ENCODE assay signal across 24 cellular contexts in genomic region chr5:32020971-32021370, GRCh38.
DNase-seq lines count a peak whose midpoint lies in the region; ATAC-seq and TF ChIP-seq lines count a peak whose summit lies in the region.
"Had no signal": no experiment of that assay in that cellular context is flagged by ENCODE, and none has a peak within 500 bp of the region (broad histone marks: within the 10 kb centered on the region; RNA-seq: fewer than 3 reads in every experiment).

No MANE protein-coding gene starts in this region.

- H3K27ac ChIP-seq in HEK293 (ENCODE audit: extremely low read depth, low read depth, low read length) (no peak overlapping the region), caudate nucleus (ENCODE audit: low read depth, low read length) (no peak overlapping the region)
- H3K27ac ChIP-seq: cardiac muscle cell, suprapubic skin had no signal

- peak overlapping the region; percentile 89 for H3K27ac Mint-ChIP-seq in activated CD8-positive, alpha-beta memory T cell treated with anti-CD3 and anti-CD28 coated beads, Interleukin-2, amount 10 ng/mL, durations not matched to agents 7 days and 5 days
- H3K27ac Mint-ChIP-seq in activated naive CD8-positive, alpha-beta T cell treated with anti-CD3 and anti-CD28 coated beads for 36 hours: peak overlapping the region; percentile 84

- H3K9me3 Mint-ChIP-seq in activated CD8-positive, alpha-beta memory T cell treated with anti-CD3 and anti-CD28 coated beads, Interleukin-2, amount 10 ng/mL, durations not matched to agents 7 days and 5 days (ENCODE audit: low read depth): no peaks in the 10 kb centered on the region
- no peaks in the 10 kb centered on the region for H3K9me3 Mint-ChIP-seq in activated naive CD8-positive, alpha-beta T cell treated with anti-CD3 and anti-CD28 coated beads for 36 hours
- H3K9me3 Mint-ChIP-seq: activated CD4-positive, alpha-beta memory T cell treated with anti-CD3 and anti-CD28 coated beads, Interleukin-2, amount 10 ng/mL, durations not matched to agents 7 days and 5 days had no signal

- no peak overlapping the region for H3K4me3 ChIP-seq in HEK293 (ENCODE audit: low read depth, low read length)
- H3K4me3 ChIP-seq: cardiac muscle cell, suprapubic skin had no signal

- H3K4me1 ChIP-seq in HEK293 (ENCODE audit: control insufficient read depth, insufficient read depth, low read length): peaks cover 13% of the 10 kb centered on the region; the same call in 1 of the 2 replicates

- ATAC-seq in activated CD8-positive, alpha-beta memory T cell treated with anti-CD3 and anti-CD28 coated beads, Interleukin-2, amount 10 ng/mL, durations not matched to agents 7 days and 5 days: no peak
- ATAC-seq: PC-3, right cardiac atrium had no signal

- H3K9me3 ChIP-seq in HEK293 (ENCODE audit: control insufficient read depth, insufficient read depth, low read depth, low read length): no peaks in the 10 kb centered on the region
- H3K9me3 ChIP-seq: suprapubic skin had no signal

- H3K36me3 ChIP-seq in HEK293 (ENCODE audit: control insufficient read depth in 2 of 2, insufficient read depth in 1 of 2, low read length in 2 of 2): no peaks in the 10 kb centered on the region
- H3K36me3 ChIP-seq: cardiac muscle cell, suprapubic skin had no signal

- H3K36me3 Mint-ChIP-seq in activated CD8-positive, alpha-beta memory T cell treated with anti-CD3 and anti-CD28 coated beads, Interleukin-2, amount 10 ng/mL, durations not matched to agents 7 days and 5 days: no peaks in the 10 kb centered on the region
- no peaks in the 10 kb centered on the region for H3K36me3 Mint-ChIP-seq in activated naive CD8-positive, alpha-beta T cell treated with anti-CD3 and anti-CD28 coated beads for 36 hours

- H3K4me1 Mint-ChIP-seq in activated CD8-positive, alpha-beta memory T cell treated with anti-CD3 and anti-CD28 coated beads, Interleukin-2, amount 10 ng/mL, durations not matched to agents 7 days and 5 days: peaks cover 16% of the 10 kb centered on the region
- H3K4me1 Mint-ChIP-seq in activated naive CD8-positive, alpha-beta T cell treated with anti-CD3 and anti-CD28 coated beads for 36 hours: peaks cover 18% of the 10 kb centered on the region

- POLR2A ChIA-PET in HEK293 (lab: Yijun Ruan, JAX): no interaction called here

- in situ Hi-C loops in G401 (cut with HindIII; ENCODE audit: low sequenced_read_pairs): no loop called here

- peak overlapping the region; percentile 65 for H3K4me3 Mint-ChIP-seq in activated CD8-positive, alpha-beta memory T cell treated with anti-CD3 and anti-CD28 coated beads, Interleukin-2, amount 10 ng/mL, durations not matched to agents 7 days and 5 days
- no peak overlapping the region for H3K4me3 Mint-ChIP-seq in activated naive CD8-positive, alpha-beta T cell treated with anti-CD3 and anti-CD28 coated beads for 36 hours

- TF ChIP-seq CTCF in HEK293 (tag by site-specific recombination; IDR thresholded peaks at IDR 0.05): no peak

- CTCF ChIA-PET in activated CD8-positive, alpha-beta memory T cell treated with anti-CD3 and anti-CD28 coated beads, Interleukin-2, amount 10 ng/mL, durations not matched to agents 7 days and 5 days (lab: Charles Lee): no interaction called here
- CTCF ChIA-PET in HEK293 (lab: Yijun Ruan, JAX): interaction anchor here (0.7 kb wide), 1 partner anchor 166 kb away, joined by 3 read pairs; no protein-coding TSS in a partner anchor

- no peaks in the 10 kb centered on the region for H3K27me3 Mint-ChIP-seq in activated CD8-positive, alpha-beta memory T cell treated with anti-CD3 and anti-CD28 coated beads, Interleukin-2, amount 10 ng/mL, durations not matched to agents 7 days and 5 days
- H3K27me3 Mint-ChIP-seq in activated naive CD8-positive, alpha-beta T cell treated with anti-CD3 and anti-CD28 coated beads for 36 hours: no peaks in the 10 kb centered on the region

- DNase-seq in activated CD8-positive, alpha-beta memory T cell treated with anti-CD3 and anti-CD28 coated beads, Interleukin-2, amount 10 ng/mL, durations not matched to agents 7 days and 5 days: no peak
- no peak for DNase-seq in activated CD8-positive, alpha-beta memory T cell treated with anti-CD3 and anti-CD28 coated beads, Interleukin-2, amount 50 U/mL, for 48 hours
- DNase-seq in activated naive CD8-positive, alpha-beta T cell treated with anti-CD3 and anti-CD28 coated beads for 36 hours: no peak
- peak; percentile 29 for DNase-seq in smooth muscle cell of the brain vasculature (ENCODE audit: low read depth, low spot score)
- DNase-seq in NCI-H2227 (lab: John Stamatoyannopoulos, UW; ENCODE audit: unreplicated experiment): no peak
- DNase-seq in G401 (ENCODE audit: low spot score): no peak
- DNase-seq in caudate nucleus (lab: John Stamatoyannopoulos, UW): no peak
- DNase-seq: activated CD4-positive, alpha-beta memory T cell treated with anti-CD3 and anti-CD28 coated beads, Interleukin-2, amount 10 ng/mL, durations not matched to agents 7 days and 5 days; activated effector memory CD4-positive, alpha-beta T cell treated with Interleukin-2 at 50 U/mL for 16 hours; C1 segment of cervical spinal cord; effector CD4-positive, alpha-beta T cell; erythroblast; GF-D8; mammary epithelial cell; NCI-H1694; NCI-H2171 treated with DMSO at 0.1 percent for 48 hours; NCI-H748 treated with DMSO at 0.1 percent for 48 hours; PC-3; right cardiac atrium; SHP77; stimulated activated CD4-positive, alpha-beta T cell treated with anti-CD3 and anti-CD28 coated beads, Interleukin-15, amount 100 ng/mL, for 24 hours had no signal

TF ChIP-seq in HEK293, 187 proteins besides CTCF, POLR2A, EP300 and RAD21:
- TF ChIP-seq ZSCAN18 (tag by site-specific recombination; IDR thresholded peaks at IDR 0.05) (no peak), ZNF2 (tag by site-specific recombination; IDR thresholded peaks at IDR 0.05) (0 out of 2 replicates have a peak, but pooled peaks have one; percentile 41)
TF ChIP-seq in HEK293: peak in this region for 1.
